In the genomic region with DNA sequence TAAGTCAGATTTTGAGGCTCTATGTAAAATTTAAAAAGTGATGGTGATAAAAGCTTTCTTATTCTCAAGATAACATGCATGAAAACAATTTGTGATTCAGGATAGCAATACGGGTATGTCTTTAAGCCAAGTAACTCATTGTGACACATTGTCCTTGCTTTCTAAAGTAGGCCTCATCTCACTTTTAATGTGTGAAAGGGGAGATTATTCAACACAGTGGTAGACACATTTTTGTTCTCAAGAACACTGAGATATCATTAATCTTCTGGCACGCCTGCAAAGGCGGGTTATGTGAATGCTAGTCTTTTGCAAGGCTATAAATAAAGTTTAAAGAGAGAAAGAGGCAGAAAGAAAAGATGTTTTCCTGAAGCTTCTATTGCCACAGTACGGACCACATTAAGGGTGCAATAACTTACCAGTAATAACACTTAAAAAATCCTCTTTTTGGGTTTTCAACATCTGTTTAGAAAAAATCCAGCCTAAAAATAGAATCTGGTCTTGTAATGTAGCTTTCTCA, we compare ENCODE assay signal across 18 cellular contexts.
"Had no signal": no experiment of that assay in that cellular context is flagged by ENCODE, and none has a peak within 500 bp of the region (broad histone marks: within the 10 kb centered on the region; RNA-seq: fewer than 3 reads in every experiment).

No MANE protein-coding gene starts in this region.

- H3K36me3 ChIP-seq: cardiac muscle cell, left ventricle myocardium inferior, pancreas, right atrium auricular region, suprapubic skin, tibial nerve had no signal

- H3K27me3 ChIP-seq: cardiac muscle cell, foreskin keratinocyte, pancreas, right atrium auricular region, suprapubic skin, tibial nerve had no signal

- H3K36me3 Mint-ChIP-seq: activated CD4-positive, alpha-beta memory T cell treated with anti-CD3 and anti-CD28 coated beads for 36 hours; activated naive CD4-positive, alpha-beta T cell treated with anti-CD3 and anti-CD28 coated beads, Interleukin-2, amount 10 ng/mL, durations not matched to agents 7 days and 5 days had no signal

- H3K27ac ChIP-seq: cardiac muscle cell, foreskin keratinocyte, left ventricle myocardium inferior, pancreas, psoas muscle, right atrium auricular region, suprapubic skin, tibial nerve had no signal

- H3K27me3 Mint-ChIP-seq: activated CD4-positive, alpha-beta memory T cell treated with anti-CD3 and anti-CD28 coated beads for 36 hours; activated naive CD4-positive, alpha-beta T cell treated with anti-CD3 and anti-CD28 coated beads, Interleukin-2, amount 10 ng/mL, durations not matched to agents 7 days and 5 days; stimulated activated naive CD8-positive, alpha-beta T cell treated with anti-CD3 and anti-CD28 coated beads, Interleukin-15, amount 100 ng/mL, for 72 hours had no signal

- DNase-seq: activated CD4-positive, alpha-beta memory T cell treated with anti-CD3 and anti-CD28 coated beads for 36 hours; activated CD4-positive, alpha-beta T cell treated with anti-CD3 and anti-CD28 coated beads for 48 hours; activated naive CD4-positive, alpha-beta T cell treated with anti-CD3 and anti-CD28 coated beads, Interleukin-2, amount 10 ng/mL, durations not matched to agents 7 days and 5 days; activated T-cell treated with anti-CD3 and anti-CD28 coated beads, Interleukin-2, amount 50 U/mL, for 48 hours; amygdala; erythroblast; foreskin keratinocyte; left ventricle myocardium inferior; midbrain; pancreas; psoas muscle; stimulated activated CD4-positive, alpha-beta T cell treated with anti-CD3 and anti-CD28 coated beads, Interleukin-12 subunit alpha, Interleukin-12 subunit beta, amount 100 ng/mL, for 4 hours; stimulated activated CD4-positive, alpha-beta T cell treated with anti-CD3 and anti-CD28 coated beads, Interleukin-4, amount 100 ng/mL, for 4 hours; stimulated activated naive CD8-positive, alpha-beta T cell treated with anti-CD3 and anti-CD28 coated beads, Interleukin-15, amount 100 ng/mL, for 72 hours had no signal

- ATAC-seq: foreskin keratinocyte, pancreas, psoas muscle had no signal

- H3K4me1 Mint-ChIP-seq: activated naive CD4-positive, alpha-beta T cell treated with anti-CD3 and anti-CD28 coated beads, Interleukin-2, amount 10 ng/mL, durations not matched to agents 7 days and 5 days; stimulated activated naive CD8-positive, alpha-beta T cell treated with anti-CD3 and anti-CD28 coated beads, Interleukin-15, amount 100 ng/mL, for 72 hours had no signal

- H3K4me3 Mint-ChIP-seq: activated CD4-positive, alpha-beta memory T cell treated with anti-CD3 and anti-CD28 coated beads for 36 hours; activated naive CD4-positive, alpha-beta T cell treated with anti-CD3 and anti-CD28 coated beads, Interleukin-2, amount 10 ng/mL, durations not matched to agents 7 days and 5 days; stimulated activated naive CD8-positive, alpha-beta T cell treated with anti-CD3 and anti-CD28 coated beads, Interleukin-15, amount 100 ng/mL, for 72 hours had no signal

- H3K4me1 ChIP-seq: foreskin keratinocyte, pancreas, psoas muscle, right atrium auricular region, suprapubic skin, tibial nerve had no signal

- H3K27ac Mint-ChIP-seq: activated CD4-positive, alpha-beta memory T cell treated with anti-CD3 and anti-CD28 coated beads for 36 hours; activated naive CD4-positive, alpha-beta T cell treated with anti-CD3 and anti-CD28 coated beads, Interleukin-2, amount 10 ng/mL, durations not matched to agents 7 days and 5 days; stimulated activated naive CD8-positive, alpha-beta T cell treated with anti-CD3 and anti-CD28 coated beads, Interleukin-15, amount 100 ng/mL, for 72 hours had no signal

- H3K9me3 ChIP-seq: left ventricle myocardium inferior, pancreas, psoas muscle, right atrium auricular region, suprapubic skin, tibial nerve had no signal

- H3K4me3 ChIP-seq: cardiac muscle cell, left ventricle myocardium inferior, pancreas, psoas muscle, right atrium auricular region, suprapubic skin, tibial nerve had no signal

- H3K9me3 Mint-ChIP-seq: activated CD4-positive, alpha-beta memory T cell treated with anti-CD3 and anti-CD28 coated beads for 36 hours; activated naive CD4-positive, alpha-beta T cell treated with anti-CD3 and anti-CD28 coated beads, Interleukin-2, amount 10 ng/mL, durations not matched to agents 7 days and 5 days; stimulated activated naive CD8-positive, alpha-beta T cell treated with anti-CD3 and anti-CD28 coated beads, Interleukin-15, amount 100 ng/mL, for 72 hours had no signal
